In genomic region chr18:57497372-57498294, GRCh38 we compare ENCODE assay signal across 17 cellular contexts.
A peak's percentile ranks its signal among the peaks of the same experiment; 100 is the strongest.
DNase-seq lines count a peak whose midpoint lies in the region; ATAC-seq and TF ChIP-seq lines count a peak whose summit lies in the region.
"Had no signal": no experiment of that assay in that cellular context is flagged by ENCODE, and none has a peak within 500 bp of the region (broad histone marks: within the 10 kb centered on the region; RNA-seq: fewer than 3 reads in every experiment).

No MANE protein-coding gene starts in this region.

- H3K4me2 ChIP-seq in mesenchymal stem cell (ENCODE audit: low read length, poor library complexity, severe bottlenecking) = no peak overlapping the region

- no peak overlapping the region for H3K4ac ChIP-seq in mesenchymal stem cell (ENCODE audit: low read depth in 1 of 2, low read length in 2 of 2)

- H3K4me1 ChIP-seq in ascending aorta (peaks cover 0 to 10% of the 10 kb centered on the region in 2 donors), mesenchymal stem cell (ENCODE audit: control insufficient read depth, insufficient read depth, low read depth, low read length) (no peaks in the 10 kb centered on the region), upper lobe of right lung (no peaks in the 10 kb centered on the region)
- H3K4me1 ChIP-seq: esophagus squamous epithelium had no signal

- H3K27ac ChIP-seq in ascending aorta (peak overlapping the region; percentile 34 to 55), mesenchymal stem cell (ENCODE audit: low read length, poor library complexity, severe bottlenecking) (no peak overlapping the region), upper lobe of right lung (no peak overlapping the region)
- H3K27ac ChIP-seq: esophagus squamous epithelium had no signal

- peak; percentile 46 for DNase-seq in AG10803 (ENCODE audit: low read depth)
- peak; percentile 56 for DNase-seq in HCEC 1CT
- no peak for DNase-seq in ascending aorta (ENCODE audit: low spot score in 2 of 2)
- peak; percentile 0 for DNase-seq in mesenchymal stem cell
- DNase-seq in NCI-H1092 (lab: John Stamatoyannopoulos, UW) = no peak
- DNase-seq in effector CD8-positive, alpha-beta T cell (lab: John Stamatoyannopoulos, UW) = no peak
- DNase-seq in upper lobe of right lung = no peak
- DNase-seq: activated CD8-positive, alpha-beta memory T cell treated with anti-CD3 and anti-CD28 coated beads, Interleukin-2, amount 50 U/mL, for 48 hours; esophagus squamous epithelium; GDM1; H9; NCI-H524; posterior cingulate gyrus; stimulated activated CD4-positive, alpha-beta T cell treated with anti-CD3 and anti-CD28 coated beads, Interleukin-4, amount 100 ng/mL, for 24 hours; stimulated activated naive CD4-positive, alpha-beta T cell had no signal

- no peak overlapping the region for H3K4me3 ChIP-seq in AG10803 (ENCODE audit: low read length)
- no peak overlapping the region for H3K4me3 ChIP-seq in ascending aorta
- no peak overlapping the region for H3K4me3 ChIP-seq in mesenchymal stem cell (ENCODE audit: insufficient read depth in 1 of 2, low read depth in 1 of 2, low read length in 2 of 2)
- no peak overlapping the region for H3K4me3 ChIP-seq in upper lobe of right lung
- H3K4me3 ChIP-seq: esophagus squamous epithelium had no signal

- intact Hi-C loops in ascending aorta (cut with DNase I) (loop anchor here (5.0 kb wide), 1 partner anchor 90 kb away; the partner anchor contains the start of gene FECH), upper lobe of right lung (cut with DNase I) (no loop called here)

- no peak overlapping the region for H2BK12ac ChIP-seq in mesenchymal stem cell (ENCODE audit: low read length in 2 of 2)

- H3K79me1 ChIP-seq in mesenchymal stem cell (replicated peaks; ENCODE audit: low read length, poor library complexity, severe bottlenecking) = no peaks in the 10 kb centered on the region

- H2BK120ac ChIP-seq in mesenchymal stem cell (ENCODE audit: low read depth, low read length) = no peak overlapping the region

- H2AK5ac ChIP-seq in mesenchymal stem cell (ENCODE audit: low read length, severe bottlenecking) = no peak overlapping the region

- H3K14ac ChIP-seq in mesenchymal stem cell (ENCODE audit: low read length in 2 of 2) = no peak overlapping the region

- no peak overlapping the region for H2AFZ ChIP-seq in mesenchymal stem cell (ENCODE audit: low read depth, low read length)

- H3K9me3 ChIP-seq in ascending aorta (no peaks in the 10 kb centered on the region), mesenchymal stem cell (ENCODE audit: control insufficient read depth, low read length) (no peaks in the 10 kb centered on the region), upper lobe of right lung (no peaks in the 10 kb centered on the region)
- H3K9me3 ChIP-seq: esophagus squamous epithelium had no signal

- H3K36me3 ChIP-seq in ascending aorta = no peaks in the 10 kb centered on the region
- H3K36me3 ChIP-seq in mesenchymal stem cell (ENCODE audit: control insufficient read depth in 1 of 2, insufficient read depth in 2 of 2, low read depth in 1 of 2, low read length in 2 of 2) = no peaks in the 10 kb centered on the region
- H3K36me3 ChIP-seq in upper lobe of right lung = no peaks in the 10 kb centered on the region
- H3K36me3 ChIP-seq: esophagus squamous epithelium had no signal

- H3K27me3 ChIP-seq in ascending aorta = no peaks in the 10 kb centered on the region
- H3K27me3 ChIP-seq in mesenchymal stem cell (ENCODE audit: control insufficient read depth in 1 of 2, insufficient read depth in 1 of 2, low read length in 2 of 2) = peaks cover 4 to 11% of the 10 kb centered on the region in 2 experiments
- H3K27me3 ChIP-seq in upper lobe of right lung = no peaks in the 10 kb centered on the region

- H4K91ac ChIP-seq in mesenchymal stem cell (ENCODE audit: low read length) = no peak overlapping the region

- H2BK15ac ChIP-seq in mesenchymal stem cell (ENCODE audit: low read depth, poor library complexity, severe bottlenecking) = no peak overlapping the region

- 74% methylated on average over 7 of the region's 7 CpGs for WGBS in mesenchymal stem cell

- no peak overlapping the region for H2BK5ac ChIP-seq in mesenchymal stem cell (ENCODE audit: low read depth, low read length, poor library complexity, severe bottlenecking)

- TF ChIP-seq CTCF in AG10803 (conservative IDR thresholded peaks at IDR 0.05; ENCODE audit: low read length) (no peak), ascending aorta (IDR thresholded peaks at IDR 0.05) (no peak), upper lobe of right lung (IDR thresholded peaks at IDR 0.05) (no peak)

- ATAC-seq in HG02884 (IDR thresholded peaks at IDR 0.05; ENCODE audit: unreplicated experiment) (no peak), upper lobe of right lung (no peak)
- ATAC-seq: WTC11 had no signal

- H3K23ac ChIP-seq in mesenchymal stem cell (ENCODE audit: low read length in 2 of 2) = no peak overlapping the region

- H3K9ac ChIP-seq in mesenchymal stem cell (ENCODE audit: low read length) = no peak overlapping the region

- no peak overlapping the region for H3K18ac ChIP-seq in mesenchymal stem cell (ENCODE audit: low read depth in 1 of 2, low read length in 2 of 2)

- H4K8ac ChIP-seq in mesenchymal stem cell (ENCODE audit: low read length) = no peak overlapping the region

Comparison
In these comparisons a context has a peak if more than half of its experiments do, and no peak if none do; other contexts are left out.
1. DNase-seq: peak in AG10803 (single experiment), HCEC 1CT (single experiment) and mesenchymal stem cell (single experiment); none in ascending aorta (0 of 2), NCI-H1092 (single experiment), effector CD8-positive, alpha-beta T cell (single experiment) and upper lobe of right lung (single experiment).
2. H3K27ac ChIP-seq: peak in ascending aorta (2 of 2); none in mesenchymal stem cell (single experiment) and upper lobe of right lung (single experiment).